21 cellular contexts compared by ENCODE assay signal in the genomic region with DNA sequence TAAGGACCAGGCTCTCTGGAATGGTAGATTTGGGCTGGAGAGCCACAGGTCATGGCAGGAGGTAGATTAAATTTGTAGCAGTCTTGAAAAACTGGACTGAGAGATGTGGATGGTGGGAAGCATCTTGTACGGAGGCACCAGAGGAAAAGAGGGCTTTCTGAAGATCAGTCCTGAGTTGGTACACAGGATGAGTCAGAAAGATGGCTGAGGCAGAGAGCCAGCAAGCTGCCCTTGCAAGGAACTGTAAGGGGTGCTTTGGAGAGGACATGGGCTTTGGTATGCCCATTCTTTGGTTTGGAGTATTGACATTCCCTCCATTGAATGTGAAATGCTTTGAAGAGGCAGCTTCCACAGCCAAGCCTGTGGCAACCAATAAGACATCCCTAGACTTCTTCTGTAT. TPM values are rescaled to one million over a fixed set of nuclear protein-coding genes. Genes with fewer than 3 reads are reported as not detected.
DNase-seq lines count a peak whose midpoint lies in the region; ATAC-seq and TF ChIP-seq lines count a peak whose summit lies in the region.
"Had no signal": no experiment of that assay in that cellular context is flagged by ENCODE, and none has a peak within 500 bp of the region (broad histone marks: within the 10 kb centered on the region; RNA-seq: fewer than 3 reads in every experiment).

No MANE protein-coding gene starts in this region.

- no peak for DNase-seq in Right ventricle myocardium superior
- no peak for DNase-seq in cardiac septum (ENCODE audit: low spot score)
- DNase-seq in IMR-90 = no peak
- peak; percentile 78 for DNase-seq in esophagus muscularis mucosa (ENCODE audit: extremely low spot score)
- no peak for DNase-seq in tibial artery
- no peak for DNase-seq in OCI-LY7 (ENCODE audit: low spot score)
- DNase-seq in NCI-H128 (lab: John Stamatoyannopoulos, UW; ENCODE audit: unreplicated experiment) = no peak
- no peak for DNase-seq in HT-29 (ENCODE audit: low spot score)
- DNase-seq: AML-193; Caco-2; CD4-positive, alpha-beta T cell; GF-D8; GOT3; H7; HFFc6 had no signal

- ATAC-seq in Right ventricle myocardium superior (ENCODE audit: poor library complexity) = peak; percentile 16
- no peak; the same call in 1 of the 2 replicates for ATAC-seq in IMR-90 (ENCODE audit: low read depth)
- ATAC-seq: A549, GM12878, HCT116, HepG2 had no signal

- no peak overlapping the region for H2AK5ac ChIP-seq in IMR-90 (ENCODE audit: low read depth, low read length)

- in situ Hi-C loops in IMR-90 (cut with MboI; ENCODE audit: low sequenced_read_pairs) = no loop called here

- 100% methylated on average over 1 of the region's 1 CpG; no CpG with 5 or more reads in 1 of the 2 experiments for WGBS in IMR-90 (ENCODE audit: extremely low coverage in 2 of 2, insufficient read length in 1 of 2), 2 experiments
- WGBS in esophagus muscularis mucosa = 89% methylated on average over 1 of the region's 1 CpG

- CTCF ChIA-PET in IMR-90 (lab: Yijun Ruan, JAX) = no interaction called here
- CTCF ChIA-PET in OCI-LY7 (lab: Charles Lee; ENCODE audit: unreplicated experiment) = no interaction called here

- peaks cover 24% of the 10 kb centered on the region for H3K36me3 ChIP-seq in IMR-90 (ENCODE audit: control insufficient read depth, insufficient read depth, low read length)
- H3K36me3 ChIP-seq in esophagus muscularis mucosa = peaks cover 0 to 20% (median 14%) of the 10 kb centered on the region in 4 donors
- H3K36me3 ChIP-seq in tibial artery = peaks cover 9 to 25% (median 18%) of the 10 kb centered on the region in 3 donors
- no peaks in the 10 kb centered on the region for H3K36me3 ChIP-seq in OCI-LY7 (ENCODE audit: insufficient read depth, low read length)

- TF ChIP-seq CTCF in IMR-90 (conservative IDR thresholded peaks at IDR 0.05; ENCODE audit: low read depth, low read length) (no peak), esophagus muscularis mucosa (IDR thresholded peaks at IDR 0.05) (no peak), tibial artery (IDR thresholded peaks at IDR 0.05) (no peak), OCI-LY7 (conservative IDR thresholded peaks at IDR 0.05; ENCODE audit: low read length) (no peak)

- 0 out of 2 replicates have a peak overlapping the region, but pooled peaks have one; percentile 15 for H3K14ac ChIP-seq in IMR-90 (replicated peaks; ENCODE audit: low read depth, low read length)

- POLR2A ChIA-PET in IMR-90 (lab: Charles Lee; ENCODE audit: unreplicated experiment) = no interaction called here
- POLR2A ChIA-PET in OCI-LY7 (lab: Charles Lee) = no interaction called here

- H3K4me3 ChIP-seq in IMR-90 (ENCODE audit: insufficient read depth, low read depth, low read length) (no peak overlapping the region), esophagus muscularis mucosa (no peak overlapping the region), tibial artery (no peak overlapping the region), OCI-LY7 (ENCODE audit: low read depth, low read length, poor library complexity, severe bottlenecking) (no peak overlapping the region)
- H3K4me3 ChIP-seq: A549, GM12878 had no signal

- BruUV-seq in IMR-90 (replicated peaks; lab: Mats Ljungman, UMichigan) (no TSS peak), OCI-LY7 (replicated peaks; lab: Mats Ljungman, UMichigan) (no TSS peak)

- no peak overlapping the region for H3K56ac ChIP-seq in IMR-90 (ENCODE audit: extremely low read depth, insufficient read depth, low read length)

- H2BK15ac ChIP-seq in IMR-90 (ENCODE audit: low read depth, low read length) = no peak overlapping the region

- dilution Hi-C loops in IMR-90 (cut with HindIII; ENCODE audit: low sequenced_read_pairs, unreplicated experiment) = no loop called here

- TF ChIP-seq POLR2A in IMR-90 (IDR thresholded peaks at IDR 0.05; ENCODE audit: low read depth, low read length) (no peak), esophagus muscularis mucosa (IDR thresholded peaks at IDR 0.05; ENCODE audit: low read depth) (no peak)

- H3K4me1 ChIP-seq in IMR-90 (ENCODE audit: control insufficient read depth, insufficient read depth, low read length) (peaks cover 6% of the 10 kb centered on the region; the same call in 1 of the 2 replicates), esophagus muscularis mucosa (peaks cover 6 to 30% (median 16%) of the 10 kb centered on the region in 4 donors), tibial artery (peaks cover 0 to 18% (median 3%) of the 10 kb centered on the region in 4 donors), OCI-LY7 (ENCODE audit: insufficient read depth, low read length, poor library complexity, severe bottlenecking) (no peaks in the 10 kb centered on the region)
- H3K4me1 ChIP-seq: Caco-2 had no signal

- no peak overlapping the region for H4K91ac ChIP-seq in IMR-90 (ENCODE audit: insufficient read depth, low read depth, low read length)

- no peak for TF ChIP-seq EP300 in esophagus muscularis mucosa (IDR thresholded peaks at IDR 0.05)

- H4K20me1 ChIP-seq in IMR-90 (ENCODE audit: insufficient read depth, low read length) = no peaks in the 10 kb centered on the region
- no peaks in the 10 kb centered on the region for H4K20me1 ChIP-seq in OCI-LY7 (ENCODE audit: insufficient read depth, low read length)

- no peak overlapping the region for H3K9ac ChIP-seq in IMR-90 (ENCODE audit: low read depth, low read length)

- H2AK9ac ChIP-seq in IMR-90 (replicated peaks; ENCODE audit: low read depth, low read length, poor library complexity) = no peak overlapping the region

- H3K27ac ChIP-seq in IMR-90 (ENCODE audit: insufficient read depth, low read length) = no peak overlapping the region
- H3K27ac ChIP-seq in esophagus muscularis mucosa (replicated peaks in 1 of 4) = peak overlapping the region in 1 of 4 donors; percentile 10
- H3K27ac ChIP-seq in tibial artery = peak overlapping the region; percentile 27 to 33
- no peak overlapping the region for H3K27ac ChIP-seq in OCI-LY7 (ENCODE audit: low read depth, low read length, poor library complexity, severe bottlenecking)
- H3K27ac ChIP-seq: 22Rv1, A549, C4-2B had no signal

- H3K9me2 ChIP-seq in OCI-LY7 (ENCODE audit: insufficient read depth, low read length) = no peaks in the 10 kb centered on the region

- H3K23ac ChIP-seq in IMR-90 (ENCODE audit: low read depth, low read length) = no peak overlapping the region

- no peak overlapping the region for H3K4ac ChIP-seq in IMR-90 (ENCODE audit: low read depth, low read length)

- H3K79me2 ChIP-seq in OCI-LY7 (ENCODE audit: insufficient read depth, low read depth, low read length) = no peaks in the 10 kb centered on the region

- H3K4me2 ChIP-seq in IMR-90 (ENCODE audit: low read depth, low read length) (no peak overlapping the region), OCI-LY7 (ENCODE audit: low read length) (no peak overlapping the region)
- H3K4me2 ChIP-seq: A549 had no signal

- peaks cover 8% of the 10 kb centered on the region; the same call in 1 of the 2 replicates for H3K9me1 ChIP-seq in IMR-90 (ENCODE audit: insufficient read depth, low read length)

- H3K27me3 ChIP-seq in IMR-90 (ENCODE audit: control insufficient read depth, insufficient read depth, low read length) = no peaks in the 10 kb centered on the region
- no peaks in the 10 kb centered on the region for H3K27me3 ChIP-seq in esophagus muscularis mucosa
- H3K27me3 ChIP-seq in tibial artery = no peaks in the 10 kb centered on the region

- no peak overlapping the region for H4K5ac ChIP-seq in IMR-90 (ENCODE audit: low read depth, low read length)

- intact Hi-C loops in Right ventricle myocardium superior (cut with DNase I) (no loop called here), cardiac septum (cut with DNase I) (no loop called here), IMR-90 (cut with micrococcal nuclease) (no loop called here), esophagus muscularis mucosa (cut with DNase I) (no loop called here), tibial artery (cut with DNase I; ENCODE audit: low total_unique reads) (no loop called here), OCI-LY7 (cut with micrococcal nuclease; ENCODE audit: unreplicated experiment) (no loop called here)

- no peak overlapping the region for H4K8ac ChIP-seq in IMR-90 (ENCODE audit: low read depth in 2 of 2, low read length in 2 of 2)

- H2AFZ ChIP-seq in IMR-90 (replicated peaks; ENCODE audit: low read length, poor library complexity) = no peak overlapping the region
- no peak overlapping the region for H2AFZ ChIP-seq in OCI-LY7 (ENCODE audit: low read length)

- no peak overlapping the region for H2BK120ac ChIP-seq in IMR-90 (ENCODE audit: low read depth, low read length)

- H3K79me1 ChIP-seq in IMR-90 (ENCODE audit: low read depth in 1 of 2, low read length in 2 of 2) = peaks cover 5 to 10% of the 10 kb centered on the region in 2 experiments; a peak in 1 of 4 replicates

- TF ChIP-seq RAD21 in IMR-90 (IDR thresholded peaks at IDR 0.05; ENCODE audit: low read length) = no peak

- H2BK20ac ChIP-seq in IMR-90 (ENCODE audit: low read depth, low read length) = no peak overlapping the region

- H3K18ac ChIP-seq in IMR-90 (ENCODE audit: low read depth, low read length) = no peak overlapping the region

- H3K9me3 ChIP-seq in IMR-90 (ENCODE audit: control insufficient read depth, insufficient read depth, low read length) (no peaks in the 10 kb centered on the region), esophagus muscularis mucosa (no peaks in the 10 kb centered on the region), tibial artery (no peaks in the 10 kb centered on the region), OCI-LY7 (ENCODE audit: low read length) (no peaks in the 10 kb centered on the region)
- H3K9me3 ChIP-seq: A549, Caco-2 had no signal

- H2BK5ac ChIP-seq in IMR-90 (ENCODE audit: low read depth, low read length, poor library complexity, severe bottlenecking) = no peak overlapping the region

TF ChIP-seq in IMR-90, 13 proteins besides CTCF, POLR2A, EP300 and RAD21 (continues in another document):
- TF ChIP-seq BHLHE40 (IDR thresholded peaks at IDR 0.05; ENCODE audit: low read depth, low read length) (no peak), CHD1 (IDR thresholded peaks at IDR 0.05; ENCODE audit: low read depth, low read length) (no peak)

RNA-seq across cellular contexts. Expression of a gene that starts 55.9 kb away (rescaled TPM):
- 33.7 TPM for total RNA-seq in Right ventricle myocardium superior
- total RNA-seq in cardiac septum = 82.1 TPM
- 19.7 and 20.1 TPM in 2 replicates for total RNA-seq in IMR-90 (2012; rRNA removed)
- polyA plus RNA-seq in IMR-90 (2012; rRNA removed) = 10.6 and 12.4 TPM in 2 replicates
- polyA plus RNA-seq in IMR-90 (2012; cell fraction: cytosol; rRNA removed) = 5.4 TPM in 2 replicates
- 8.7 and 10.9 TPM in 2 replicates for polyA plus RNA-seq in IMR-90 (2012; cell fraction: nucleus; rRNA removed; ENCODE audit: low replicate concordance)
- 100 to 1,000 TPM in 3 of 4 donors, 10 to 100 TPM in 1; 96.2 to 211 (median 124) TPM for total RNA-seq in esophagus muscularis mucosa
- not detected in 2 replicates for total RNA-seq in OCI-LY7 (2014; rRNA removed; shearing (Covaris generic))
- not detected in 2 replicates for total RNA-seq in OCI-LY7 (2022)
- not detected in 2 replicates for total RNA-seq in HT-29 (2014; rRNA removed; shearing (Covaris generic))
- total RNA-seq: CD4-positive, alpha-beta T cell; GM12878; HepG2 had no signal
- polyA plus RNA-seq: GM12878, HepG2 had no signal

Comparison
In these comparisons a context has a peak if more than half of its experiments do, and no peak if none do; other contexts are left out.
1. H3K27ac ChIP-seq: peak in tibial artery (2 of 2); none in IMR-90 (single experiment) and OCI-LY7 (single experiment).
2. RNA of a gene that starts 55.9 kb away (total RNA-seq): 96.2 to 211 TPM in esophagus muscularis mucosa, 82.1 TPM in cardiac septum (single experiment), 33.7 TPM in Right ventricle myocardium superior (single experiment) and 19.7 to 20.1 TPM in IMR-90; not detected in OCI-LY7 and not detected in HT-29; every median in the first group is over 10 times any median in the second.